1 cellular context compared by ENCODE assay signal in genomic region chr17:82503728-82504308, GRCh38.
A peak's percentile ranks its signal among the peaks of the same experiment; 100 is the strongest.
TF ChIP-seq lines count a peak whose summit lies in the region.

No MANE protein-coding gene starts in this region.

TF ChIP-seq in HepG2, 621 proteins besides CTCF, POLR2A, EP300 and RAD21 (continued from another document and continues in another):
- TF ChIP-seq, protein P1, sequence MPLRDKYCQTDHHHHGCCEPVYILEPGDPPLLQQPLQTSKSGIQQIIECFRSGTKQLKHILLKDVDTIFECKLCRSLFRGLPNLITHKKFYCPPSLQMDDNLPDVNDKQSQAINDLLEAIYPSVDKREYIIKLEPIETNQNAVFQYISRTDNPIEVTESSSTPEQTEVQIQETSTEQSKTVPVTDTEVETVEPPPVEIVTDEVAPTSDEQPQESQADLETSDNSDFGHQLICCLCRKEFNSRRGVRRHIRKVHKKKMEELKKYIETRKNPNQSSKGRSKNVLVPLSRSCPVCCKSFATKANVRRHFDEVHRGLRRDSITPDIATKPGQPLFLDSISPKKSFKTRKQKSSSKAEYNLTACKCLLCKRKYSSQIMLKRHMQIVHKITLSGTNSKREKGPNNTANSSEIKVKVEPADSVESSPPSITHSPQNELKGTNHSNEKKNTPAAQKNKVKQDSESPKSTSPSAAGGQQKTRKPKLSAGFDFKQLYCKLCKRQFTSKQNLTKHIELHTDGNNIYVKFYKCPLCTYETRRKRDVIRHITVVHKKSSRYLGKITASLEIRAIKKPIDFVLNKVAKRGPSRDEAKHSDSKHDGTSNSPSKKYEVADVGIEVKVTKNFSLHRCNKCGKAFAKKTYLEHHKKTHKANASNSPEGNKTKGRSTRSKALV (CRISPR knock-in tag; IDR thresholded peaks at IDR 0.05), result 0 out of 2 replicates have a peak, but pooled peaks have one; percentile 61
- TF ChIP-seq ZNF138 (CRISPR knock-in tag; IDR thresholded peaks at IDR 0.05; ENCODE audit: low read depth) (no peak), ZNF468 (CRISPR knock-in tag; IDR thresholded peaks at IDR 0.05) (peak; percentile 82; the same call in 1 of the 2 replicates), SMAD3 (CRISPR knock-in tag; IDR thresholded peaks at IDR 0.05) (peak; percentile 79; the same call in 1 of the 2 replicates), SAFB2 (CRISPR knock-in tag; IDR thresholded peaks at IDR 0.05; ENCODE audit: borderline replicate concordance, low read depth) (no peak), HHEX (CRISPR knock-in tag; IDR thresholded peaks at IDR 0.05) (no peak), ARHGAP35 (CRISPR knock-in tag; IDR thresholded peaks at IDR 0.05; ENCODE audit: borderline replicate concordance) (no peak; the same call in none of the 2 replicates), MEF2D (CRISPR knock-in tag; IDR thresholded peaks at IDR 0.05) (peak; percentile 57), SOX6 (IDR thresholded peaks at IDR 0.05) (no peak), SOX6 (CRISPR knock-in tag; IDR thresholded peaks at IDR 0.05) (peak; percentile 67), ZNF30 (CRISPR knock-in tag; IDR thresholded peaks at IDR 0.05) (no peak), ZNF207 (IDR thresholded peaks at IDR 0.05; ENCODE audit: borderline replicate concordance) (no peak), GLI4 (CRISPR knock-in tag; IDR thresholded peaks at IDR 0.05; ENCODE audit: borderline replicate concordance) (no peak), IKZF1 (IDR thresholded peaks at IDR 0.05) (no peak), NCOA5 (CRISPR knock-in tag; IDR thresholded peaks at IDR 0.05) (no peak), ZNF256 (CRISPR knock-in tag; conservative IDR thresholded peaks at IDR 0.05) (peak; percentile 81; the same call in 1 of the 2 replicates), FOXK2 (IDR thresholded peaks at IDR 0.05) (no peak), ZFP36 (IDR thresholded peaks at IDR 0.05; ENCODE audit: borderline replicate concordance, low read depth, low read length, partially characterized antibody) (no peak), MXD4 (CRISPR knock-in tag; IDR thresholded peaks at IDR 0.05) (peak; percentile 94), FIP1L1 (IDR thresholded peaks at IDR 0.05; ENCODE audit: borderline replicate concordance, insufficient read depth, low read depth, low read length) (no peak), PHF20 (CRISPR knock-in tag; IDR thresholded peaks at IDR 0.05) (no peak), ZEB1 (IDR thresholded peaks at IDR 0.05; ENCODE audit: insufficient replicate concordance, low read depth) (no peak), PBX3 (CRISPR knock-in tag; IDR thresholded peaks at IDR 0.05; ENCODE audit: borderline replicate concordance) (no peak), BRD4 (CRISPR knock-in tag; IDR thresholded peaks at IDR 0.05) (no peak; the same call in 1 of the 2 replicates), SNAI1 (CRISPR knock-in tag; IDR thresholded peaks at IDR 0.05; ENCODE audit: borderline replicate concordance) (peak; percentile 78; the same call in 1 of the 2 replicates), SNRNP70 (IDR thresholded peaks at IDR 0.05; ENCODE audit: low read depth, low read length) (no peak), ZMYM4 (CRISPR knock-in tag; IDR thresholded peaks at IDR 0.05) (peak; percentile 49; the same call in 1 of the 2 replicates), RCOR2 (CRISPR knock-in tag; IDR thresholded peaks at IDR 0.05) (peak; percentile 55; the same call in 1 of the 2 replicates), ZNF607 (CRISPR knock-in tag; IDR thresholded peaks at IDR 0.05; ENCODE audit: borderline replicate concordance) (peak; percentile 88), TAF1 (CRISPR knock-in tag; IDR thresholded peaks at IDR 0.05) (no peak), ZNF639 (CRISPR knock-in tag; conservative IDR thresholded peaks at IDR 0.05) (0 out of 2 replicates have a peak, but pooled peaks have one; percentile 50), ZNF205 (CRISPR knock-in tag; IDR thresholded peaks at IDR 0.05) (peak; percentile 72; the same call in 1 of the 2 replicates), U2AF1 (optimal IDR thresholded peaks at IDR 0.05; ENCODE audit: low read depth, low read length) (no peak), ZFP41 (CRISPR knock-in tag; IDR thresholded peaks at IDR 0.05; ENCODE audit: borderline replicate concordance) (no peak; the same call in 1 of the 2 replicates), CBFB (CRISPR knock-in tag; IDR thresholded peaks at IDR 0.05) (no peak), ERF (CRISPR knock-in tag; IDR thresholded peaks at IDR 0.05) (peak; percentile 89), TCF12 (IDR thresholded peaks at IDR 0.05) (no peak), TCF12 (CRISPR knock-in tag; IDR thresholded peaks at IDR 0.05) (no peak; the same call in 1 of the 2 replicates), ELF4 (CRISPR knock-in tag; IDR thresholded peaks at IDR 0.05; ENCODE audit: borderline replicate concordance) (no peak), ZNF629 (CRISPR knock-in tag; conservative IDR thresholded peaks at IDR 0.05) (peak; percentile 46; the same call in 1 of the 2 replicates), ZNF180 (CRISPR knock-in tag; IDR thresholded peaks at IDR 0.05; ENCODE audit: borderline replicate concordance, low read depth) (no peak), HOXA9 (CRISPR knock-in tag; IDR thresholded peaks at IDR 0.05; ENCODE audit: borderline replicate concordance) (no peak), ZNF883 (CRISPR knock-in tag; IDR thresholded peaks at IDR 0.05; ENCODE audit: not compliant biosample characterization) (peak; percentile 91), NCOA1 (CRISPR knock-in tag; IDR thresholded peaks at IDR 0.05) (peak; percentile 78; the same call in 1 of the 2 replicates), KDM5A (IDR thresholded peaks at IDR 0.05; ENCODE audit: borderline replicate concordance, low read length) (no peak), KDM4B (CRISPR knock-in tag; IDR thresholded peaks at IDR 0.05) (no peak), ZNF136 (CRISPR knock-in tag; IDR thresholded peaks at IDR 0.05; ENCODE audit: low read depth) (0 out of 2 replicates have a peak, but pooled peaks have one; percentile 70), ZFP82 (CRISPR knock-in tag; IDR thresholded peaks at IDR 0.05; ENCODE audit: borderline replicate concordance) (no peak)
- TF ChIP-seq, protein P2, sequence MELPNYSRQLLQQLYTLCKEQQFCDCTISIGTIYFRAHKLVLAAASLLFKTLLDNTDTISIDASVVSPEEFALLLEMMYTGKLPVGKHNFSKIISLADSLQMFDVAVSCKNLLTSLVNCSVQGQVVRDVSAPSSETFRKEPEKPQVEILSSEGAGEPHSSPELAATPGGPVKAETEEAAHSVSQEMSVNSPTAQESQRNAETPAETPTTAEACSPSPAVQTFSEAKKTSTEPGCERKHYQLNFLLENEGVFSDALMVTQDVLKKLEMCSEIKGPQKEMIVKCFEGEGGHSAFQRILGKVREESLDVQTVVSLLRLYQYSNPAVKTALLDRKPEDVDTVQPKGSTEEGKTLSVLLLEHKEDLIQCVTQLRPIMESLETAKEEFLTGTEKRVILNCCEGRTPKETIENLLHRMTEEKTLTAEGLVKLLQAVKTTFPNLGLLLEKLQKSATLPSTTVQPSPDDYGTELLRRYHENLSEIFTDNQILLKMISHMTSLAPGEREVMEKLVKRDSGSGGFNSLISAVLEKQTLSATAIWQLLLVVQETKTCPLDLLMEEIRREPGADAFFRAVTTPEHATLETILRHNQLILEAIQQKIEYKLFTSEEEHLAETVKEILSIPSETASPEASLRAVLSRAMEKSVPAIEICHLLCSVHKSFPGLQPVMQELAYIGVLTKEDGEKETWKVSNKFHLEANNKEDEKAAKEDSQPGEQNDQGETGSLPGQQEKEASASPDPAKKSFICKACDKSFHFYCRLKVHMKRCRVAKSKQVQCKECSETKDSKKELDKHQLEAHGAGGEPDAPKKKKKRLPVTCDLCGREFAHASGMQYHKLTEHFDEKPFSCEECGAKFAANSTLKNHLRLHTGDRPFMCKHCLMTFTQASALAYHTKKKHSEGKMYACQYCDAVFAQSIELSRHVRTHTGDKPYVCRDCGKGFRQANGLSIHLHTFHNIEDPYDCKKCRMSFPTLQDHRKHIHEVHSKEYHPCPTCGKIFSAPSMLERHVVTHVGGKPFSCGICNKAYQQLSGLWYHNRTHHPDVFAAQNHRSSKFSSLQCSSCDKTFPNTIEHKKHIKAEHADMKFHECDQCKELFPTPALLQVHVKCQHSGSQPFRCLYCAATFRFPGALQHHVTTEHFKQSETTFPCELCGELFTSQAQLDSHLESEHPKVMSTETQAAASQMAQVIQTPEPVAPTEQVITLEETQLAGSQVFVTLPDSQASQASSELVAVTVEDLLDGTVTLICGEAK (IDR thresholded peaks at IDR 0.05), result no peak
- TF ChIP-seq, protein P2 (CRISPR knock-in tag; IDR thresholded peaks at IDR 0.05), result peak; percentile 68; the same call in 1 of the 2 replicates
- TF ChIP-seq, protein P3, sequence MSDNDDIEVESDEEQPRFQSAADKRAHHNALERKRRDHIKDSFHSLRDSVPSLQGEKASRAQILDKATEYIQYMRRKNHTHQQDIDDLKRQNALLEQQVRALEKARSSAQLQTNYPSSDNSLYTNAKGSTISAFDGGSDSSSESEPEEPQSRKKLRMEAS (IDR thresholded peaks at IDR 0.05), result peak; percentile 98
- TF ChIP-seq, protein P4, sequence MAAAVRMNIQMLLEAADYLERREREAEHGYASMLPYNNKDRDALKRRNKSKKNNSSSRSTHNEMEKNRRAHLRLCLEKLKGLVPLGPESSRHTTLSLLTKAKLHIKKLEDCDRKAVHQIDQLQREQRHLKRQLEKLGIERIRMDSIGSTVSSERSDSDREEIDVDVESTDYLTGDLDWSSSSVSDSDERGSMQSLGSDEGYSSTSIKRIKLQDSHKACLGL (CRISPR knock-in tag; IDR thresholded peaks at IDR 0.05), result peak; percentile 93
- TF ChIP-seq, protein P5, sequence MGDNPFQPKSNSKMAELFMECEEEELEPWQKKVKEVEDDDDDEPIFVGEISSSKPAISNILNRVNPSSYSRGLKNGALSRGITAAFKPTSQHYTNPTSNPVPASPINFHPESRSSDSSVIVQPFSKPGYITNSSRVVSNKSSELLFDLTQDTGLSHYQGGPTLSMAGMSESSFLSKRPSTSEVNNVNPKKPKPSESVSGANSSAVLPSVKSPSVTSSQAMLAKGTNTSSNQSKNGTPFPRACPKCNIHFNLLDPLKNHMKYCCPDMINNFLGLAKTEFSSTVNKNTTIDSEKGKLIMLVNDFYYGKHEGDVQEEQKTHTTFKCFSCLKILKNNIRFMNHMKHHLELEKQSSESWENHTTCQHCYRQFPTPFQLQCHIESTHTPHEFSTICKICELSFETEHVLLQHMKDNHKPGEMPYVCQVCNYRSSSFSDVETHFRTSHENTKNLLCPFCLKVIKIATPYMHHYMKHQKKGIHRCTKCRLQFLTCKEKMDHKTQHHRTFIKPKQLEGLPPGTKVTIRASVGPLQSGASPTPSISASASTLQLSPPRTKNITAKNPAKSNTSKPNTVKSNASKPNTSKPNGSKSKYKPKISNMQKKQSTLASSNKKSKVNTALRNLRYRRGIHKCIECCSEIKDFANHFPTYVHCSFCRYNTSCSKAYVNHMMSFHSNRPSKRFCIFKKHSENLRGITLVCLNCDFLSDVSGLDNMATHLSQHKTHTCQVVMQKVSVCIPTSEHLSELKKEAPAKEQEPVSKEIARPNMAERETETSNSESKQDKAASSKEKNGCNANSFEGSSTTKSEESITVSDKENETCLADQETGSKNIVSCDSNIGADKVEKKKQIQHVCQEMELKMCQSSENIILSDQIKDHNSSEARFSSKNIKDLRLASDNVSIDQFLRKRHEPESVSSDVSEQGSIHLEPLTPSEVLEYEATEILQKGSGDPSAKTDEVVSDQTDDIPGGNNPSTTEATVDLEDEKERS (CRISPR knock-in tag; IDR thresholded peaks at IDR 0.05), result no peak
- TF ChIP-seq, protein P6, sequence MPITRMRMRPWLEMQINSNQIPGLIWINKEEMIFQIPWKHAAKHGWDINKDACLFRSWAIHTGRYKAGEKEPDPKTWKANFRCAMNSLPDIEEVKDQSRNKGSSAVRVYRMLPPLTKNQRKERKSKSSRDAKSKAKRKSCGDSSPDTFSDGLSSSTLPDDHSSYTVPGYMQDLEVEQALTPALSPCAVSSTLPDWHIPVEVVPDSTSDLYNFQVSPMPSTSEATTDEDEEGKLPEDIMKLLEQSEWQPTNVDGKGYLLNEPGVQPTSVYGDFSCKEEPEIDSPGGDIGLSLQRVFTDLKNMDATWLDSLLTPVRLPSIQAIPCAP (CRISPR knock-in tag; IDR thresholded peaks at IDR 0.05; ENCODE audit: low read depth), result no peak
